ENCODE assay signal across 19 cellular contexts in the genomic region with DNA sequence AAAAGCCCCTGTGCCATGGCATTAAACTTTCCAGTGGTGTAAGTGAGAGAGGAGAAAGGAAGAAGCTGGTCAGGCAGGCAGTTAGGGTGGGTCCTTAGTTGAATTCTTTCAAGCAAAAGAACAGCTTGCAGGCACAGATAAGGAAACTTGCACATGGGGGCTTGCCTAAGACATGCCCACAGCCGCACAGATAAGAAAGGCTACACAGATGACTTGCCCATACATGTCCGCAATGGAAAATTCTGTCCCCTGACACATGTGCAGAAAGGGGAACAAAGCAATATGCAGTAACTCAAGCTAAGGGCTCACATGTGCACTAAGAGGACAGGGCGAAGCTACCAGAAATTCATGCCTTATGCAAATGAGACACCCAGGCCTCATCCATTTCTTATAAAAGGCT.
DNase-seq lines count a peak whose midpoint lies in the region; ATAC-seq, FAIRE-seq and TF ChIP-seq lines count a peak whose summit lies in the region.
"Had no signal": no experiment of that assay in that cellular context is flagged by ENCODE, and none has a peak within 500 bp of the region (broad histone marks: within the 10 kb centered on the region; RNA-seq: fewer than 3 reads in every experiment).

No MANE protein-coding gene starts in this region.

- H3K4me1 ChIP-seq in K562 (replicated peaks in 1 of 2; ENCODE audit: control insufficient read depth in 2 of 2, insufficient read depth in 2 of 2, low read length in 2 of 2) (no peaks in the 10 kb centered on the region), PC-9 (replicated peaks; ENCODE audit: insufficient read depth) (no peaks in the 10 kb centered on the region)
- H3K4me1 ChIP-seq: BLaER1, HAP-1, SJCRH30 had no signal

- H3K36me3 ChIP-seq in K562 (ENCODE audit: control insufficient read depth, insufficient read depth, low read length) (no peaks in the 10 kb centered on the region), PC-9 (ENCODE audit: low read depth) (no peaks in the 10 kb centered on the region)
- H3K36me3 ChIP-seq: BLaER1, HAP-1, MG63, SJCRH30 had no signal

- peaks cover 6% of the 10 kb centered on the region; the same call in 1 of the 2 replicates for H3K9me2 ChIP-seq in PC-9 (ENCODE audit: insufficient read depth)

- in situ Hi-C loops in K562 (cut with MboI), result no loop called here

- no peaks in the 10 kb centered on the region for H3K79me2 ChIP-seq in K562 (ENCODE audit: control insufficient read depth, insufficient read depth, low read length)
- no peaks in the 10 kb centered on the region for H3K79me2 ChIP-seq in PC-9 (ENCODE audit: low read depth)

- POLR2A ChIA-PET in K562 (lab: Yijun Ruan, JAX) (interaction anchor here (0.7 kb wide), 1 partner anchor 10 kb away, joined by 4 read pairs; no protein-coding TSS in a partner anchor), PC-9 (lab: Charles Lee; ENCODE audit: unreplicated experiment) (no interaction called here)

- no peak for TF ChIP-seq POLR2A in K562 (conservative IDR thresholded peaks at IDR 0.05)

- H3K4me1 Mint-ChIP-seq in activated T-helper 17 cell treated with anti-CD3 and anti-CD28 coated beads, Interleukin-2, amount 50 U/mL, for 72 hours, result peaks cover 14% of the 10 kb centered on the region

- CTCF ChIA-PET in K562 (lab: Yijun Ruan, JAX; ENCODE audit: low intra/inter-chr PET ratio) (no interaction called here), PC-9 (lab: Charles Lee) (no interaction called here)

- H3K27ac Mint-ChIP-seq in activated T-helper 17 cell treated with anti-CD3 and anti-CD28 coated beads, Interleukin-2, amount 50 U/mL, for 72 hours, result no peak overlapping the region
- H3K27ac Mint-ChIP-seq: CD8-positive, alpha-beta memory T cell had no signal

- H3K27me3 ChIP-seq in K562 (ENCODE audit: control insufficient read depth in 2 of 2, insufficient read depth in 2 of 2, low read length in 2 of 2) (no peaks in the 10 kb centered on the region), PC-9 (ENCODE audit: insufficient read depth, low read depth) (peaks cover 53% of the 10 kb centered on the region)
- H3K27me3 ChIP-seq: BLaER1, MG63, SJCRH30 had no signal

- WGBS in K562 (ENCODE audit: insufficient coverage, low coverage, missing lambda C conversion rate), result 4% methylated on average over 3 of the region's 3 CpGs

- H3K4me2 ChIP-seq in K562 (ENCODE audit: insufficient read depth, low read length) (no peak overlapping the region), PC-9 (no peak overlapping the region)
- H3K4me2 ChIP-seq: BLaER1 had no signal

- no peak for TF ChIP-seq CTCF in K562 (IDR thresholded peaks at IDR 0.05 in 2 of 3, conservative IDR thresholded peaks at IDR 0.05 in 1 of 3; ENCODE audit: insufficient read depth in 2 of 3, low read depth in 1 of 3, low read length in 3 of 3)
- TF ChIP-seq CTCF in PC-9 (conservative IDR thresholded peaks at IDR 0.05), result no peak

- H3K27ac ChIP-seq in K562 (ENCODE audit: extremely low read depth, low read depth, low read length) (no peak overlapping the region), PC-9 (no peak overlapping the region)
- H3K27ac ChIP-seq: 22Rv1, BLaER1, RWPE1, SJCRH30 had no signal

- no peak overlapping the region for H3K4me3 Mint-ChIP-seq in activated T-helper 17 cell treated with anti-CD3 and anti-CD28 coated beads, Interleukin-2, amount 50 U/mL, for 72 hours
- H3K4me3 Mint-ChIP-seq: CD8-positive, alpha-beta memory T cell had no signal

- H3K4me3 ChIP-seq in K562 (no peak overlapping the region), PC-9 (no peak overlapping the region)
- H3K4me3 ChIP-seq: BLaER1, HAP-1, MG63, SJCRH30 had no signal

- peaks cover 4% of the 10 kb centered on the region for H3K9me3 Mint-ChIP-seq in activated T-helper 17 cell treated with anti-CD3 and anti-CD28 coated beads, Interleukin-2, amount 50 U/mL, for 72 hours

- no peak overlapping the region for H2AFZ ChIP-seq in K562 (ENCODE audit: low read depth, low read length)
- H2AFZ ChIP-seq in PC-9, result no peak overlapping the region

- DNase-seq in DMS 273 (lab: John Stamatoyannopoulos, UW; ENCODE audit: unreplicated experiment), result peak; percentile 31
- DNase-seq in DMS 273 treated with DMSO at 0.1 percent for 48 hours (lab: John Stamatoyannopoulos, UW), result no peak
- DNase-seq in MV-4-11 (lab: John Stamatoyannopoulos, UW), result peak; percentile 70
- DNase-seq in K562 (ENCODE audit: extremely low read depth in 1 of 4, low spot score in 3 of 4), result no peak
- DNase-seq in posterior vena cava (ENCODE audit: low spot score), result peak; percentile 1
- no peak for DNase-seq in PC-9
- no peak for DNase-seq in germinal center (ENCODE audit: low spot score)
- DNase-seq: CD8-positive, alpha-beta memory T cell; KG1; MG63; NCI-H1417 treated with DMSO at 0.1 percent for 48 hours; NCI-H2029; NCI-H524; SJCRH30 had no signal

- no peaks in the 10 kb centered on the region for H3K27me3 Mint-ChIP-seq in activated T-helper 17 cell treated with anti-CD3 and anti-CD28 coated beads, Interleukin-2, amount 50 U/mL, for 72 hours
- H3K27me3 Mint-ChIP-seq: CD8-positive, alpha-beta memory T cell had no signal

- H3K9me3 ChIP-seq in K562 (replicated peaks; ENCODE audit: control insufficient read depth, insufficient read depth, low read depth, low read length) (peaks cover 2% of the 10 kb centered on the region), PC-9 (ENCODE audit: insufficient read depth, low read depth) (no peaks in the 10 kb centered on the region)
- H3K9me3 ChIP-seq: HAP-1, SJCRH30 had no signal

- no peaks in the 10 kb centered on the region; the same call in 1 of the 2 replicates for H3F3A ChIP-seq in PC-9 (ENCODE audit: insufficient read depth, low read depth)

- intact Hi-C loops in K562 (cut with micrococcal nuclease), result no loop called here
- intact Hi-C loops in posterior vena cava (cut with DNase I), result no loop called here
- intact Hi-C loops in PC-9 (cut with micrococcal nuclease; ENCODE audit: unreplicated experiment), result no loop called here

- H4K20me1 ChIP-seq in K562 (replicated peaks; ENCODE audit: control insufficient read depth, insufficient read depth, low read length) (no peaks in the 10 kb centered on the region), PC-9 (ENCODE audit: insufficient read depth) (no peaks in the 10 kb centered on the region)
- H4K20me1 ChIP-seq: BLaER1 had no signal

- TF ChIP-seq RAD21 in K562 (CRISPR knock-in tag; conservative IDR thresholded peaks at IDR 0.05 in 1 of 2, IDR thresholded peaks at IDR 0.05 in 1 of 2), result no peak

- no peak overlapping the region for H3K9ac ChIP-seq in K562 (ENCODE audit: insufficient read depth in 1 of 2, low read depth in 2 of 2, low read length in 2 of 2)
- H3K9ac ChIP-seq: BLaER1 had no signal

- no peak for ATAC-seq in K562
- no peak for ATAC-seq in activated T-helper 17 cell treated with anti-CD3 and anti-CD28 coated beads, Interleukin-2, amount 50 U/mL, for 72 hours (replicated peaks)

- H3K36me3 Mint-ChIP-seq in activated T-helper 17 cell treated with anti-CD3 and anti-CD28 coated beads, Interleukin-2, amount 50 U/mL, for 72 hours (ENCODE audit: low read depth), result no peaks in the 10 kb centered on the region

- TF ChIP-seq EP300 in K562 (IDR thresholded peaks at IDR 0.05; ENCODE audit: low read length), result no peak

- BruUV-seq in K562 (replicated peaks; lab: Mats Ljungman, UMichigan) (no TSS peak), PC-9 (replicated peaks; lab: Mats Ljungman, UMichigan) (no TSS peak)

- no peaks in the 10 kb centered on the region for H3K9me1 ChIP-seq in K562 (ENCODE audit: control insufficient read depth, insufficient read depth, low read length)

- no peak for FAIRE-seq in K562 (lab: Jason Lieb, UNC)

TF ChIP-seq in K562, 482 proteins besides CTCF, POLR2A, EP300 and RAD21 (continues in another document):
- TF ChIP-seq ZNF780A (CRISPR knock-in tag; IDR thresholded peaks at IDR 0.05) (peak; percentile 87; the same call in 1 of the 2 replicates), CBFA2T2 (conservative IDR thresholded peaks at IDR 0.05) (peak; percentile 69), CBFA2T3 (IDR thresholded peaks at IDR 0.05) (peak; percentile 80), TCF3 (CRISPR knock-in tag; IDR thresholded peaks at IDR 0.05) (peak; percentile 72), CHCHD3 (CRISPR knock-in tag; IDR thresholded peaks at IDR 0.05) (no peak), NRF1 (conservative IDR thresholded peaks at IDR 0.05 in 1 of 2, IDR thresholded peaks at IDR 0.05 in 1 of 2) (0 out of 4 replicates have a peak, but pooled peaks of 1 of the 2 experiments have one; percentile 17), HDAC1 (IDR thresholded peaks at IDR 0.05) (no peak), TRIM24 (IDR thresholded peaks at IDR 0.05) (peak; percentile 74 to 83; a peak in 3 of 4 replicates), TAL1 (IDR thresholded peaks at IDR 0.05) (peak; percentile 73), NFIC (IDR thresholded peaks at IDR 0.05) (0 out of 2 replicates have a peak, but pooled peaks have one; percentile 18)
- TF ChIP-seq, protein P1, sequence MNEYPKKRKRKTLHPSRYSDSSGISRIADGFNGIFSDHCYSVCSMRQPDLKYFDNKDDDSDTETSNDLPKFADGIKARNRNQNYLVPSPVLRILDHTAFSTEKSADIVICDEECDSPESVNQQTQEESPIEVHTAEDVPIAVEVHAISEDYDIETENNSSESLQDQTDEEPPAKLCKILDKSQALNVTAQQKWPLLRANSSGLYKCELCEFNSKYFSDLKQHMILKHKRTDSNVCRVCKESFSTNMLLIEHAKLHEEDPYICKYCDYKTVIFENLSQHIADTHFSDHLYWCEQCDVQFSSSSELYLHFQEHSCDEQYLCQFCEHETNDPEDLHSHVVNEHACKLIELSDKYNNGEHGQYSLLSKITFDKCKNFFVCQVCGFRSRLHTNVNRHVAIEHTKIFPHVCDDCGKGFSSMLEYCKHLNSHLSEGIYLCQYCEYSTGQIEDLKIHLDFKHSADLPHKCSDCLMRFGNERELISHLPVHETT (CRISPR knock-in tag; conservative IDR thresholded peaks at IDR 0.05 in 1 of 2, IDR thresholded peaks at IDR 0.05 in 1 of 2), result no peak
- TF ChIP-seq, protein P2, sequence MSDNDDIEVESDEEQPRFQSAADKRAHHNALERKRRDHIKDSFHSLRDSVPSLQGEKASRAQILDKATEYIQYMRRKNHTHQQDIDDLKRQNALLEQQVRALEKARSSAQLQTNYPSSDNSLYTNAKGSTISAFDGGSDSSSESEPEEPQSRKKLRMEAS (CRISPR knock-in tag; IDR thresholded peaks at IDR 0.05), result 0 out of 2 replicates have a peak, but pooled peaks have one; percentile 19
- TF ChIP-seq, protein P3, sequence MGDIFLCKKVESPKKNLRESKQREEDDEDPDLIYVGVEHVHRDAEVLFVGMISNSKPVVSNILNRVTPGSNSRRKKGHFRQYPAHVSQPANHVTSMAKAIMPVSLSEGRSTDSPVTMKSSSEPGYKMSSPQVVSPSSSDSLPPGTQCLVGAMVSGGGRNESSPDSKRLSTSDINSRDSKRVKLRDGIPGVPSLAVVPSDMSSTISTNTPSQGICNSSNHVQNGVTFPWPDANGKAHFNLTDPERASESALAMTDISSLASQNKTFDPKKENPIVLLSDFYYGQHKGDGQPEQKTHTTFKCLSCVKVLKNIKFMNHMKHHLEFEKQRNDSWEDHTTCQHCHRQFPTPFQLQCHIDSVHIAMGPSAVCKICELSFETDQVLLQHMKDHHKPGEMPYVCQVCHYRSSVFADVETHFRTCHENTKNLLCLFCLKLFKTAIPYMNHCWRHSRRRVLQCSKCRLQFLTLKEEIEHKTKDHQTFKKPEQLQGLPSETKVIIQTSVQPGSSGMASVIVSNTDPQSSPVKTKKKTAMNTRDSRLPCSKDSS (IDR thresholded peaks at IDR 0.05; ENCODE audit: low read depth, partially characterized antibody), result peak; percentile 40

Comparison
In these comparisons a context has a peak if more than half of its experiments do, and no peak if none do; other contexts are left out.
1. DNase-seq: peak in DMS 273 (single experiment), MV-4-11 (single experiment) and posterior vena cava (single experiment); none in DMS 273 treated with DMSO at 0.1 percent for 48 hours (single experiment), K562 (0 of 4), PC-9 (0 of 2) and germinal center (single experiment).